1 cellular context compared by ENCODE assay signal in genomic region chr2:11540148-11540995, GRCh38.
TF ChIP-seq lines count a peak whose summit lies in the region.

No MANE protein-coding gene starts in this region.

TF ChIP-seq in HepG2, 621 proteins besides CTCF, POLR2A, EP300 and RAD21 (continued from another document and continues in another):
- TF ChIP-seq DMTF1 (CRISPR knock-in tag; IDR thresholded peaks at IDR 0.05) (no peak), FOXO4 (CRISPR knock-in tag; conservative IDR thresholded peaks at IDR 0.05) (no peak), POLR2AphosphoS2 (IDR thresholded peaks at IDR 0.05; ENCODE audit: low read depth, low read length) (no peak), ZNF770 (CRISPR knock-in tag; IDR thresholded peaks at IDR 0.05) (no peak), ZBTB21 (CRISPR knock-in tag; IDR thresholded peaks at IDR 0.05) (no peak), DNMT1 (CRISPR knock-in tag; IDR thresholded peaks at IDR 0.05) (no peak), ZFP36L1 (CRISPR knock-in tag; IDR thresholded peaks at IDR 0.05) (0 out of 2 replicates have a peak, but pooled peaks have one; percentile 31), ZFP36L2 (CRISPR knock-in tag; IDR thresholded peaks at IDR 0.05) (no peak), ZNF142 (CRISPR knock-in tag; IDR thresholded peaks at IDR 0.05) (no peak; the same call in 1 of the 2 replicates), ZSCAN31 (CRISPR knock-in tag; IDR thresholded peaks at IDR 0.05; ENCODE audit: low read depth) (no peak), HNRNPK (IDR thresholded peaks at IDR 0.05; ENCODE audit: low read depth, low read length, poor library complexity, severe bottlenecking) (no peak), ZNF207 (IDR thresholded peaks at IDR 0.05; ENCODE audit: borderline replicate concordance) (no peak), ZNF503 (CRISPR knock-in tag; IDR thresholded peaks at IDR 0.05) (no peak), ZNF746 (CRISPR knock-in tag; IDR thresholded peaks at IDR 0.05) (no peak), ZNF282 (IDR thresholded peaks at IDR 0.05; ENCODE audit: partially characterized antibody) (no peak), ZNF639 (CRISPR knock-in tag; conservative IDR thresholded peaks at IDR 0.05) (no peak), SMC3 (IDR thresholded peaks at IDR 0.05; ENCODE audit: low read length) (0 out of 2 replicates have a peak, but pooled peaks have one; percentile 4), CBFB (CRISPR knock-in tag; IDR thresholded peaks at IDR 0.05) (no peak), ARNT2 (CRISPR knock-in tag; IDR thresholded peaks at IDR 0.05; ENCODE audit: low read depth) (no peak), PAX8 (CRISPR knock-in tag; IDR thresholded peaks at IDR 0.05; ENCODE audit: borderline replicate concordance) (no peak; the same call in 1 of the 2 replicates), ZNF7 (CRISPR knock-in tag; IDR thresholded peaks at IDR 0.05) (no peak), ZNF616 (CRISPR knock-in tag; IDR thresholded peaks at IDR 0.05; ENCODE audit: low read depth) (no peak), ZNF530 (CRISPR knock-in tag; IDR thresholded peaks at IDR 0.05; ENCODE audit: low read depth) (no peak), ZC3H13 (CRISPR knock-in tag; IDR thresholded peaks at IDR 0.05) (no peak), SIN3A (IDR thresholded peaks at IDR 0.05; ENCODE audit: borderline replicate concordance, low read depth, low read length) (peak; percentile 41; the same call in 1 of the 2 replicates), AGO2 (optimal IDR thresholded peaks at IDR 0.05; ENCODE audit: low read depth, low read length) (no peak), ZNF598 (CRISPR knock-in tag; IDR thresholded peaks at IDR 0.05; ENCODE audit: borderline replicate concordance) (no peak), ZNF230 (CRISPR knock-in tag; IDR thresholded peaks at IDR 0.05) (no peak), ZNF33B (CRISPR knock-in tag; IDR thresholded peaks at IDR 0.05) (no peak), TARDBP (CRISPR knock-in tag; IDR thresholded peaks at IDR 0.05) (no peak; the same call in 1 of the 2 replicates), MTERF4 (CRISPR knock-in tag; IDR thresholded peaks at IDR 0.05) (no peak; the same call in 1 of the 2 replicates), THAP11 (CRISPR knock-in tag; IDR thresholded peaks at IDR 0.05) (no peak), ZSCAN29 (CRISPR knock-in tag; conservative IDR thresholded peaks at IDR 0.05) (no peak), ZNF761 (CRISPR knock-in tag; conservative IDR thresholded peaks at IDR 0.05) (no peak; the same call in 1 of the 2 replicates), HOXA7 (CRISPR knock-in tag; IDR thresholded peaks at IDR 0.05) (no peak), HNRNPL (IDR thresholded peaks at IDR 0.05; ENCODE audit: low read depth, low read length) (no peak), RBM22 (optimal IDR thresholded peaks at IDR 0.05; ENCODE audit: low read length) (no peak), JDP2 (CRISPR knock-in tag; IDR thresholded peaks at IDR 0.05; ENCODE audit: borderline replicate concordance) (0 out of 2 replicates have a peak, but pooled peaks have one; percentile 11), NR3C1 (CRISPR knock-in tag; IDR thresholded peaks at IDR 0.05) (no peak), GRHL1 (CRISPR knock-in tag; conservative IDR thresholded peaks at IDR 0.05) (no peak), SRSF9 (IDR thresholded peaks at IDR 0.05; ENCODE audit: borderline replicate concordance, insufficient read depth, low read depth, low read length, poor library complexity, severe bottlenecking) (no peak), NFYC (CRISPR knock-in tag; IDR thresholded peaks at IDR 0.05) (no peak), CREM (IDR thresholded peaks at IDR 0.05) (no peak), CREM (CRISPR knock-in tag; IDR thresholded peaks at IDR 0.05) (no peak), TP53 (CRISPR knock-in tag; conservative IDR thresholded peaks at IDR 0.05) (no peak), ZNF567 (CRISPR knock-in tag; IDR thresholded peaks at IDR 0.05; ENCODE audit: borderline replicate concordance) (no peak; the same call in 1 of the 2 replicates)
